In genomic region chr20:63009044-63009961, GRCh38 we compare ENCODE assay signal across 8 cellular contexts.
DNase-seq lines count a peak whose midpoint lies in the region; ATAC-seq and TF ChIP-seq lines count a peak whose summit lies in the region.

No MANE protein-coding gene starts in this region.

- peaks cover 8% of the 10 kb centered on the region for H3K4me1 ChIP-seq in iPS-15b (ENCODE audit: control insufficient read depth, insufficient read depth, low read length)

- no peak overlapping the region for H3K9ac ChIP-seq in iPS-15b (ENCODE audit: low read depth, low read length)

- DNase-seq in NCI-H510A treated with DMSO at 0.1 percent for 48 hours (lab: John Stamatoyannopoulos, UW) (peak; percentile 55), NCI-H510A (lab: John Stamatoyannopoulos, UW) (no peak), NCI-H128 (lab: John Stamatoyannopoulos, UW; ENCODE audit: unreplicated experiment) (peak; percentile 27), T1000 (lab: John Stamatoyannopoulos, UW) (peak; percentile 26), astrocyte of the cerebellum (ENCODE audit: low read depth) (peak; percentile 12)
- DNase-seq in stimulated activated CD4-positive, alpha-beta T cell treated with anti-CD3 and anti-CD28 coated beads, Interleukin-15, amount 100 ng/mL, for 24 hours, result peak; percentile 88

- peak; percentile 45 for ATAC-seq in HG02678 (IDR thresholded peaks at IDR 0.05; ENCODE audit: unreplicated experiment)

- H3K27me3 ChIP-seq in iPS-15b (ENCODE audit: control insufficient read depth, insufficient read depth, low read length), result peaks cover 62% of the 10 kb centered on the region

- H3K36me3 ChIP-seq in iPS-15b (ENCODE audit: control insufficient read depth, insufficient read depth, low read length), result no peaks in the 10 kb centered on the region

- peaks cover 8% of the 10 kb centered on the region for H3K9me3 ChIP-seq in iPS-15b (ENCODE audit: control insufficient read depth, insufficient read depth, low read length)

- H3K4me3 ChIP-seq in astrocyte of the cerebellum (ENCODE audit: low read depth, low read length) (no peak overlapping the region), iPS-15b (ENCODE audit: low read depth, low read length) (peak overlapping the region; percentile 50)

- peak; percentile 90 for TF ChIP-seq CTCF in astrocyte of the cerebellum (IDR thresholded peaks at IDR 0.05; ENCODE audit: low read depth, low read length, missing control alignments)

- in situ Hi-C loops in astrocyte of the cerebellum (cut with HindIII; ENCODE audit: low sequenced_read_pairs), result no loop called here
